ENCODE assay signal across 15 cellular contexts in the genomic region with DNA sequence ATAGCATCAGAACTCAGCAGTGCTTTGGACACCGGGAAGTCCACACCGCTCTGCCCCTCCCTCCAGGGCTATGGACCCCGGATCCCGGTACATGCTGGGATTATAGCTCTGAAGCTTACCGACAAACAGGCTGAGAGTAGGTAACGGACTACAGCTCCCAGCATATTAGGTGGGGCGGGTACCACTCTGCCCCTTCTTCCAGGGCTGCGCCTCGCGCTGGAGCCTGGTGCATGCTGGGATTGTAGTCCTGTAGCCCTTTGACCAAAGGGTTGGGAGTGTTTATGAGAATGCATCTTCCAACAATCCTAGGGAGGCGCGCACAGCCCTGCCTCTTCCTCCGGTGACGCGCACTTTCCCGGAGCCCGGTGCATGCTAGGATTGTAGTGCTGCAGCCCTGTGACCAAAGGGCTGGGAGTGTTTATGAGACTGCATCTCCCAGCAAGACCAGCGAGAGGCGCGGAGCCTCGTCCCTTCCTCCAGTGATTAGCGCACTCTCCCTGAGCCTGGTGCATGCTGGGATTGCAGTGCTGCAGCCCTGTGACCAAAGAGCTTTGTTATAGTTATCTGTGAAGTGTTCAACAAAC. TPM values are rescaled to one million over a fixed set of nuclear protein-coding genes. Genes with fewer than 3 reads are reported as not detected.
"Had no signal": no experiment of that assay in that cellular context is flagged by ENCODE, and none has a peak within 500 bp of the region (broad histone marks: within the 10 kb centered on the region; RNA-seq: fewer than 3 reads in every experiment).

No MANE protein-coding gene starts in this region.

RNA-seq across cellular contexts. Expression of gene FRG2B, which starts 22.4 kb away (rescaled TPM):
- total RNA-seq: adrenal gland; ascending aorta; dermis blood vessel endothelial cell; lung; mesenteric fat pad; naive thymus-derived CD4-positive, alpha-beta T cell; neural crest cell; occipital lobe; sciatic nerve; T-helper 2 cell treated with Interferon-gamma antibody and Interleukin-4, amounts not matched to agents 100 ng/mL and 5 ng/mL, for 36 hours; upper lobe of right lung had no signal
- polyA plus RNA-seq: adrenal gland; esophagus; lung; naive thymus-derived CD4-positive, alpha-beta T cell; SK-N-SH; small intestine; thymus had no signal
